16 cellular contexts compared by ENCODE assay signal in genomic region chr4:69831270-69831627, GRCh38. TPM values are rescaled to one million over a fixed set of nuclear protein-coding genes. Genes with fewer than 3 reads are reported as not detected.
DNase-seq lines count a peak whose midpoint lies in the region; ATAC-seq and TF ChIP-seq lines count a peak whose summit lies in the region.
"Had no signal": no experiment of that assay in that cellular context is flagged by ENCODE, and none has a peak within 500 bp of the region (broad histone marks: within the 10 kb centered on the region; RNA-seq: fewer than 3 reads in every experiment).

No MANE protein-coding gene starts in this region.

- peak overlapping the region; percentile 25 for H2BK5ac ChIP-seq in neuronal stem cell (ENCODE audit: low read length)

- no peaks in the 10 kb centered on the region for H3K36me3 Mint-ChIP-seq in CD4-positive, alpha-beta T cell (ENCODE audit: low read depth)
- H3K36me3 Mint-ChIP-seq in IgD-negative memory B cell, result no peaks in the 10 kb centered on the region

- H3K36me3 ChIP-seq in duodenal mucosa (ENCODE audit: control insufficient read depth in 1 of 2, insufficient read depth in 2 of 2, low read length in 2 of 2), result no peaks in the 10 kb centered on the region
- no peaks in the 10 kb centered on the region for H3K36me3 ChIP-seq in neuronal stem cell (replicated peaks in 1 of 2; ENCODE audit: control insufficient read depth in 2 of 2, insufficient read depth in 2 of 2, low read length in 2 of 2)

- no peaks in the 10 kb centered on the region for H3K79me1 ChIP-seq in neuronal stem cell (ENCODE audit: low read depth, low read length)

- H3K14ac ChIP-seq in neuronal stem cell (ENCODE audit: low read length), result peak overlapping the region; percentile 84

- H3K4ac ChIP-seq in neuronal stem cell (ENCODE audit: low read length), result no peak overlapping the region

- no peaks in the 10 kb centered on the region for H3K9me3 Mint-ChIP-seq in CD4-positive, alpha-beta T cell
- H3K9me3 Mint-ChIP-seq in IgD-negative memory B cell, result peaks cover 0 to 2% (median 0%) of the 10 kb centered on the region in 3 donors

- no peak overlapping the region for H2BK120ac ChIP-seq in neuronal stem cell (ENCODE audit: low read depth, low read length)

- no peak overlapping the region for H3K4me2 ChIP-seq in neuronal stem cell (ENCODE audit: insufficient read depth, low read length, poor library complexity, severe bottlenecking)
- H3K4me2 ChIP-seq: KMS-11 had no signal

- peaks cover 31 to 39% of the 10 kb centered on the region in 2 donors for H3K4me1 ChIP-seq in duodenal mucosa (ENCODE audit: control insufficient read depth in 1 of 2, insufficient read depth in 2 of 2, low read length in 2 of 2)
- peaks cover 0 to 2% of the 10 kb centered on the region in 2 donors for H3K4me1 ChIP-seq in neuronal stem cell (ENCODE audit: control insufficient read depth in 2 of 2, insufficient read depth in 1 of 2, low read depth in 1 of 2, low read length in 2 of 2)
- H3K4me1 ChIP-seq: psoas muscle had no signal

- no peaks in the 10 kb centered on the region for H3K9me3 ChIP-seq in CD4-positive, alpha-beta T cell (ENCODE audit: control insufficient read depth, low read length)
- no peaks in the 10 kb centered on the region for H3K9me3 ChIP-seq in duodenal mucosa (ENCODE audit: control insufficient read depth in 1 of 2, low read length in 2 of 2)
- H3K9me3 ChIP-seq in neuronal stem cell (replicated peaks in 1 of 2; ENCODE audit: control insufficient read depth in 2 of 2, insufficient read depth in 1 of 2, low read depth in 1 of 2, low read length in 2 of 2), result no peaks in the 10 kb centered on the region
- H3K9me3 ChIP-seq: psoas muscle had no signal

- H3K18ac ChIP-seq in neuronal stem cell (ENCODE audit: low read length), result no peak overlapping the region

- H2BK15ac ChIP-seq in neuronal stem cell (ENCODE audit: low read length), result no peak overlapping the region

- POLR2A ChIA-PET in CD4-positive, alpha-beta T cell (lab: Charles Lee), result interaction anchor here (1.6 kb wide), 1 partner anchor 71 kb away, joined by 9 read pairs; the partner anchor contains the start of gene SULT1B1

- H3K27me3 ChIP-seq in CD4-positive, alpha-beta T cell (ENCODE audit: control insufficient read depth, insufficient read depth, low read length), result no peaks in the 10 kb centered on the region
- H3K27me3 ChIP-seq in duodenal mucosa (ENCODE audit: control insufficient read depth in 1 of 2, insufficient read depth in 2 of 2, low read length in 2 of 2), result no peaks in the 10 kb centered on the region
- no peaks in the 10 kb centered on the region for H3K27me3 ChIP-seq in neuronal stem cell (ENCODE audit: control insufficient read depth in 3 of 3, insufficient read depth in 3 of 3, low read depth in 1 of 3, low read length in 3 of 3)

- no peak overlapping the region for H4K91ac ChIP-seq in neuronal stem cell (ENCODE audit: low read depth, low read length, poor library complexity)

- H3K4me3 ChIP-seq in duodenal mucosa (ENCODE audit: low read depth in 1 of 2, low read length in 2 of 2) (peak overlapping the region; percentile 61 to 64), neuronal stem cell (ENCODE audit: low read length in 2 of 2) (no peak overlapping the region)
- H3K4me3 ChIP-seq: psoas muscle had no signal

- no peaks in the 10 kb centered on the region for H3K27me3 Mint-ChIP-seq in CD4-positive, alpha-beta T cell
- peaks cover 3% of the 10 kb centered on the region for H3K27me3 Mint-ChIP-seq in IgD-negative memory B cell

- no peak for DNase-seq in CD4-positive, alpha-beta T cell
- DNase-seq in neuronal stem cell (ENCODE audit: low spot score) (no peak), SIG-M5 treated with dmso at 0.1 percent for 504 hours (lab: John Stamatoyannopoulos, UW; ENCODE audit: unreplicated experiment) (no peak), hypothalamus (lab: John Stamatoyannopoulos, UW) (no peak), NCI-H1105 treated with DMSO at 0.1 percent for 48 hours (lab: John Stamatoyannopoulos, UW) (no peak)
- DNase-seq: EL; NCI-H524; psoas muscle; stimulated activated CD4-positive, alpha-beta T cell treated with anti-CD3 and anti-CD28 coated beads, Interleukin-2, amount 100 ng/mL, for 24 hours; T1000 had no signal

- CTCF ChIA-PET in CD4-positive, alpha-beta T cell (lab: Charles Lee), result no interaction called here

- no peak overlapping the region for H2BK12ac ChIP-seq in neuronal stem cell (ENCODE audit: low read length)

- ATAC-seq in CD4-positive, alpha-beta T cell (ENCODE audit: poor library complexity), result no peak
- ATAC-seq in GM21526 (IDR thresholded peaks at IDR 0.05; ENCODE audit: low FRiP score, unreplicated experiment), result no peak
- ATAC-seq: psoas muscle had no signal

- H3K4me3 Mint-ChIP-seq in CD4-positive, alpha-beta T cell, result peak overlapping the region; percentile 90
- peak overlapping the region in 3 of 4 donors; percentile 23 to 94 (median 64) for H3K4me3 Mint-ChIP-seq in IgD-negative memory B cell

- peak overlapping the region; percentile 31 for H3K27ac Mint-ChIP-seq in CD4-positive, alpha-beta T cell
- no peak overlapping the region for H3K27ac Mint-ChIP-seq in IgD-negative memory B cell

- H3K4me1 Mint-ChIP-seq in CD4-positive, alpha-beta T cell (ENCODE audit: low read depth), result peaks cover 17% of the 10 kb centered on the region
- H3K4me1 Mint-ChIP-seq in IgD-negative memory B cell, result peaks cover 0 to 1% (median 0%) of the 10 kb centered on the region in 3 donors

- peak overlapping the region; percentile 27 to 60 for H3K9ac ChIP-seq in duodenal mucosa (ENCODE audit: low read depth in 1 of 2, low read length in 2 of 2)
- no peak overlapping the region for H3K9ac ChIP-seq in neuronal stem cell (ENCODE audit: low read depth, low read length, poor library complexity)
- H3K9ac ChIP-seq: KMS-11 had no signal

- H4K8ac ChIP-seq in neuronal stem cell (ENCODE audit: low read depth, low read length), result no peak overlapping the region

- intact Hi-C loops in CD4-positive, alpha-beta T cell (cut with DNase I, micrococcal nuclease), result loop anchor here in 1 of 2 experiments (2.0 kb wide), 1 partner anchor 50 kb away; no protein-coding TSS in a partner anchor

- no peak overlapping the region for H3K23ac ChIP-seq in neuronal stem cell (ENCODE audit: low read depth, low read length, poor library complexity)

- H2AK5ac ChIP-seq in neuronal stem cell (ENCODE audit: low read depth, low read length), result no peak overlapping the region

- WGBS in neuronal stem cell (ENCODE audit: extremely low coverage in 2 of 2, insufficient read length in 2 of 2, insufficient replicate concordance in 1 of 2), 2 donors, result no CpG with 5 or more reads among the region's 5 CpGs

- TF ChIP-seq CTCF in CD4-positive, alpha-beta T cell (IDR thresholded peaks at IDR 0.05), result no peak

- no peak overlapping the region for H2AFZ ChIP-seq in neuronal stem cell (ENCODE audit: low read length)

- no peak overlapping the region for H3K27ac ChIP-seq in CD4-positive, alpha-beta T cell (ENCODE audit: low read depth, low read length)
- H3K27ac ChIP-seq in duodenal mucosa (ENCODE audit: low read depth, low read length) (no peak overlapping the region), neuronal stem cell (replicated peaks; ENCODE audit: low read length) (no peak overlapping the region)
- H3K27ac ChIP-seq: KMS-11, psoas muscle had no signal

RNA-seq across cellular contexts. Expression of gene SULT1E1, which starts 28.7 kb away (rescaled TPM):
- not detected for total RNA-seq in CD4-positive, alpha-beta T cell
- not detected for polyA plus RNA-seq in IgD-negative memory B cell
- not detected for polyA plus RNA-seq in neuronal stem cell (2013, experiment 1 of 2)
- not detected for polyA plus RNA-seq in neuronal stem cell (2013, experiment 2 of 2)
- total RNA-seq: aorta, psoas muscle had no signal
- polyA plus RNA-seq: BJ had no signal

Comparison
In these comparisons a context has a peak if more than half of its experiments do, and no peak if none do; other contexts are left out.
1. H3K4me3 ChIP-seq: peak in duodenal mucosa (2 of 2); none in neuronal stem cell (0 of 2).